Comparison of ENCODE assay signal across 8 cellular contexts in genomic region chr6:33091957-33092356, GRCh38. TPM values are rescaled to one million over a fixed set of nuclear protein-coding genes. Genes with fewer than 3 reads are reported as not detected.
DNase-seq lines count a peak whose midpoint lies in the region; ATAC-seq, FAIRE-seq and TF ChIP-seq lines count a peak whose summit lies in the region.

No MANE protein-coding gene starts in this region.

- TF ChIP-seq CTCF in ascending aorta (IDR thresholded peaks at IDR 0.05) (peak; percentile 11 to 32 (median 19)), upper lobe of right lung (IDR thresholded peaks at IDR 0.05) (peak; percentile 68)

- H3K27me3 Mint-ChIP-seq in T-cell: peaks cover 22 to 23% of the 10 kb centered on the region in 2 donors
- H3K27me3 Mint-ChIP-seq in memory B cell: peaks cover 1% of the 10 kb centered on the region

- POLR2A ChIA-PET in T-cell (lab: Charles Lee): no interaction called here

- no peaks in the 10 kb centered on the region for H3K9me3 ChIP-seq in ascending aorta
- H3K9me3 ChIP-seq in upper lobe of right lung: no peaks in the 10 kb centered on the region

- CTCF ChIA-PET in T-cell (lab: Charles Lee): no interaction called here

- intact Hi-C loops in ascending aorta (cut with DNase I): no loop called here
- intact Hi-C loops in upper lobe of right lung (cut with DNase I): no loop called here

- DNase-seq in GM12891 (ENCODE audit: insufficient read length, low spot score): no peak
- peak in 26 of 34 experiments; percentile 15 to 59 (median 37) for DNase-seq in T-cell
- DNase-seq in ascending aorta (ENCODE audit: low spot score in 2 of 2): no peak
- DNase-seq in memory B cell (ENCODE audit: low spot score in 2 of 2): peak in 1 of 2 donors; percentile 48
- DNase-seq in upper lobe of right lung: peak; percentile 83
- DNase-seq in OCI-M2 (lab: John Stamatoyannopoulos, UW; ENCODE audit: unreplicated experiment): no peak

- H3K4me3 Mint-ChIP-seq in T-cell (no peak overlapping the region), memory B cell (no peak overlapping the region)

- H3K36me3 ChIP-seq in ascending aorta (peaks cover 0 to 1% of the 10 kb centered on the region in 2 donors), upper lobe of right lung (peaks cover 5% of the 10 kb centered on the region)

- H3K27ac ChIP-seq in ascending aorta: no peak overlapping the region
- no peak overlapping the region for H3K27ac ChIP-seq in upper lobe of right lung

- H3K4me1 ChIP-seq in ascending aorta: no peaks in the 10 kb centered on the region
- no peaks in the 10 kb centered on the region for H3K4me1 ChIP-seq in upper lobe of right lung

- H3K27me3 ChIP-seq in ascending aorta: no peaks in the 10 kb centered on the region
- peaks cover 9% of the 10 kb centered on the region for H3K27me3 ChIP-seq in upper lobe of right lung

- no peak overlapping the region for H3K27ac Mint-ChIP-seq in T-cell
- H3K27ac Mint-ChIP-seq in memory B cell: peak overlapping the region; percentile 84

- no peak for FAIRE-seq in GM12891 (lab: Jason Lieb, UNC)

- H3K9me3 Mint-ChIP-seq in T-cell (no peaks in the 10 kb centered on the region), memory B cell (no peaks in the 10 kb centered on the region)

- TF ChIP-seq POLR2A in GM12891 (IDR thresholded peaks at IDR 0.05; ENCODE audit: low read depth, low read length): peak; percentile 32; the same call in 1 of the 2 replicates

- no peaks in the 10 kb centered on the region for H3K36me3 Mint-ChIP-seq in T-cell
- peaks cover 10% of the 10 kb centered on the region for H3K36me3 Mint-ChIP-seq in memory B cell

- ATAC-seq in T-cell (replicated peaks in 1 of 4) (peak in 3 of 4 experiments; percentile 76 to 85 (median 78)), memory B cell (ENCODE audit: low read depth) (peak; percentile 71), upper lobe of right lung (peak; percentile 94), HG03520 (IDR thresholded peaks at IDR 0.05; ENCODE audit: unreplicated experiment) (no peak), HG02885 (IDR thresholded peaks at IDR 0.05; ENCODE audit: poor library complexity, unreplicated experiment) (no peak)

- H3K4me3 ChIP-seq in ascending aorta (no peak overlapping the region), upper lobe of right lung (no peak overlapping the region)

- H3K4me1 Mint-ChIP-seq in T-cell (peaks cover 0 to 5% (median 0%) of the 10 kb centered on the region in 3 donors), memory B cell (peaks cover 33% of the 10 kb centered on the region)

TF ChIP-seq in GM12891, 5 proteins besides CTCF, POLR2A, EP300 and RAD21:
- TF ChIP-seq TAF1 (IDR thresholded peaks at IDR 0.05; ENCODE audit: low read depth, low read length) (no peak), POLR2AphosphoS5 (IDR thresholded peaks at IDR 0.05; ENCODE audit: low read depth, low read length) (peak; percentile 66; the same call in 1 of the 2 replicates), SPI1 (IDR thresholded peaks at IDR 0.05; ENCODE audit: low read depth, low read length) (no peak)

RNA-seq across cellular contexts. Expression of gene HLA-DPB1, which starts 16.2 kb away (rescaled TPM):
- polyA plus RNA-seq in GM12891 (2012; ENCODE audit: low read depth, missing spikeins): 654 TPM
- total RNA-seq in T-cell (10 to 100 TPM; 41.2 to 78.9 (median 58.4) TPM), ascending aorta (72.7 TPM), upper lobe of right lung (385 TPM)

RNA-seq across cellular contexts. Expression of gene HLA-DPA1, which starts 18.5 kb away (rescaled TPM):
- polyA plus RNA-seq in GM12891 (2012; ENCODE audit: low read depth, missing spikeins): 1,963 TPM
- total RNA-seq in T-cell (10 to 100 TPM; 29.6 to 68.4 (median 35.9) TPM), ascending aorta (285 TPM), upper lobe of right lung (491 TPM)

Comparison
In these comparisons a context has a peak if more than half of its experiments do, and no peak if none do; other contexts are left out.
1. DNase-seq: peak in T-cell (26 of 34) and upper lobe of right lung (single experiment); none in GM12891 (single experiment), ascending aorta (0 of 2) and OCI-M2 (single experiment).
2. ATAC-seq: peak in T-cell (3 of 4), memory B cell (single experiment) and upper lobe of right lung (single experiment); none in HG03520 (single experiment) and HG02885 (single experiment).